In genomic region chr19:39411006-39411831, GRCh38 we compare ENCODE assay signal across 8 cellular contexts. TPM values are rescaled to one million over a fixed set of nuclear protein-coding genes. Genes with fewer than 3 reads are reported as not detected.
DNase-seq lines count a peak whose midpoint lies in the region; ATAC-seq, FAIRE-seq and TF ChIP-seq lines count a peak whose summit lies in the region.

No MANE protein-coding gene starts in this region.

- ATAC-seq in Panc1: no peak

- no TSS peak for BruUV-seq in Panc1 (replicated peaks; lab: Mats Ljungman, UMichigan)

- intact Hi-C loops in Panc1 (cut with micrococcal nuclease; ENCODE audit: unreplicated experiment): loop anchor here (1.0 to 10.0 kb wide), 4 partner anchors 14 to 436 kb away; partner anchors contain the start of gene FBXO17
- intact Hi-C loops in dorsolateral prefrontal cortex (cut with DNase I): loop anchor here in 1 of 2 donors (2.0 kb wide), 1 partner anchor 14 kb away; no protein-coding TSS in a partner anchor

- POLR2A ChIA-PET in Panc1 (lab: Charles Lee): interaction anchor here (0.5 to 2.3 kb wide), 19 partner anchors 8 to 381 kb away, joined by 3 to 41 read pairs (median 8); partner anchors contain the start of genes MED29, PAF1, RPS16 and SUPT5H

- in situ Hi-C loops in Panc1 (cut with HindIII; ENCODE audit: low pct_unique_long_range_greater_than_20kb, low sequenced_read_pairs): no loop called here

- peak overlapping the region; percentile 99 for H3K9ac ChIP-seq in mucosa of stomach (ENCODE audit: low read length)

- H3K4me1 ChIP-seq in Panc1 (ENCODE audit: control insufficient read depth, insufficient read depth, low read length) (peaks cover 58% of the 10 kb centered on the region), mucosa of stomach (ENCODE audit: control insufficient read depth, insufficient read depth, low read length) (peaks cover 28% of the 10 kb centered on the region)

- no peak for TF ChIP-seq CTCF in Panc1 (IDR thresholded peaks at IDR 0.05)
- no peak for TF ChIP-seq CTCF in dorsolateral prefrontal cortex (IDR thresholded peaks at IDR 0.05 in 54 of 56, conservative IDR thresholded peaks at IDR 0.05 in 2 of 56; ENCODE audit: low read depth in 1 of 56, partially characterized antibody in 56 of 56)

- H3K9me3 ChIP-seq in Panc1 (ENCODE audit: control insufficient read depth, insufficient read depth, low read depth, low read length): no peaks in the 10 kb centered on the region
- no peaks in the 10 kb centered on the region for H3K9me3 ChIP-seq in mucosa of stomach (ENCODE audit: control insufficient read depth, low read length)

- DNase-seq in GM12892 (ENCODE audit: insufficient read length) (no peak), Panc1 (ENCODE audit: low read depth, low spot score) (no peak), dorsolateral prefrontal cortex (no peak), NCI-H524 treated with DMSO at 0.1 percent for 48 hours (lab: John Stamatoyannopoulos, UW) (no peak), NCI-H1417 treated with DMSO at 0.1 percent for 48 hours (lab: John Stamatoyannopoulos, UW) (no peak), NCI-H1048 (lab: John Stamatoyannopoulos, UW) (no peak)
- DNase-seq in stimulated activated CD4-positive, alpha-beta T cell treated with anti-CD3 and anti-CD28 coated beads, Interleukin-4, amount 100 ng/mL, for 24 hours: no peak

- TF ChIP-seq POLR2A in GM12892 (IDR thresholded peaks at IDR 0.05; ENCODE audit: low read depth, low read length): peak; percentile 73; the same call in 1 of the 2 replicates

- H3K36me3 ChIP-seq in Panc1 (ENCODE audit: control insufficient read depth, insufficient read depth, low read length) (peaks cover 18% of the 10 kb centered on the region), mucosa of stomach (ENCODE audit: control insufficient read depth, insufficient read depth, low read length) (peaks cover 14% of the 10 kb centered on the region)

- H3K27me3 ChIP-seq in Panc1 (ENCODE audit: control insufficient read depth, insufficient read depth, low read length) (no peaks in the 10 kb centered on the region), dorsolateral prefrontal cortex (peaks cover 0 to 10% (median 0%) of the 10 kb centered on the region in 45 donors), mucosa of stomach (ENCODE audit: control insufficient read depth, insufficient read depth, low read length) (peaks cover 8% of the 10 kb centered on the region)

- FAIRE-seq in GM12892 (lab: Jason Lieb, UNC): peak; percentile 85

- peak overlapping the region; percentile 42 to 55 for H3K4me3 ChIP-seq in Panc1 (ENCODE audit: low read depth in 2 of 2, low read length in 2 of 2)
- H3K4me3 ChIP-seq in dorsolateral prefrontal cortex: peak overlapping the region in 55 of 59 donors; percentile 60 to 96 (median 83)
- H3K4me3 ChIP-seq in mucosa of stomach (ENCODE audit: low read length): peak overlapping the region; percentile 4

- peak overlapping the region; percentile 92 for H3K27ac ChIP-seq in Panc1 (ENCODE audit: low read length)
- peak overlapping the region in 58 of 59 donors; percentile 42 to 98 (median 93) for H3K27ac ChIP-seq in dorsolateral prefrontal cortex

- CTCF ChIA-PET in Panc1 (lab: Charles Lee): interaction anchor here (0.6 to 6.8 kb wide), 27 partner anchors 8 to 804 kb away, joined by 3 to 280 read pairs (median 4); partner anchors contain the start of genes EID2B, MED29, PAF1 and RPS16

RNA-seq across cellular contexts. Expression of gene PLEKHG2, which starts 1.2 kb away (rescaled TPM):
- 14.7 TPM for polyA plus RNA-seq in GM12892 (2012; ENCODE audit: missing spikeins)
- 1,988 TPM for total RNA-seq in Panc1 (2021; ENCODE audit: unreplicated experiment)
- 2,032 TPM for polyA plus RNA-seq in Panc1 (2012; ENCODE audit: insufficient read length)
- total RNA-seq in dorsolateral prefrontal cortex: 10 to 100 TPM in 50 of 120 experiments, 1 to 10 TPM in 70; 2.1 to 25.5 (median 9.2) TPM

RNA-seq across cellular contexts. Expression of gene ZFP36, which starts 4.6 kb away (rescaled TPM):
- polyA plus RNA-seq in GM12892 (2012; ENCODE audit: missing spikeins): 29.0 TPM
- 414 TPM for total RNA-seq in Panc1 (2021; ENCODE audit: unreplicated experiment)
- 369 TPM for polyA plus RNA-seq in Panc1 (2012; ENCODE audit: insufficient read length)
- total RNA-seq in dorsolateral prefrontal cortex: 100 to 1,000 TPM in 17 of 120 experiments, 10 to 100 TPM in 99, 1 to 10 TPM in 4; 7.0 to 246 (median 38.2) TPM

RNA-seq across cellular contexts. Expression of gene MED29, which starts 20.0 kb away (rescaled TPM):
- 9.6 TPM for polyA plus RNA-seq in GM12892 (2012; ENCODE audit: missing spikeins)
- total RNA-seq in Panc1 (2021; ENCODE audit: unreplicated experiment) (739 TPM), dorsolateral prefrontal cortex (10 to 100 TPM; 41.8 to 99.7 (median 69.9) TPM)
- 764 TPM for polyA plus RNA-seq in Panc1 (2012; ENCODE audit: insufficient read length)

RNA-seq across cellular contexts. Expression of gene PAF1, which starts 20.3 kb away (rescaled TPM):
- 24.4 TPM for polyA plus RNA-seq in GM12892 (2012; ENCODE audit: missing spikeins)
- total RNA-seq in Panc1 (2021; ENCODE audit: unreplicated experiment): 901 TPM
- 1,335 TPM for polyA plus RNA-seq in Panc1 (2012; ENCODE audit: insufficient read length)
- total RNA-seq in dorsolateral prefrontal cortex: 10 to 100 TPM; 33.5 to 65.7 (median 46.2) TPM

RNA-seq across cellular contexts. Expression of gene RPS16, which starts 24.5 kb away (rescaled TPM):
- polyA plus RNA-seq in GM12892 (2012; ENCODE audit: missing spikeins): 4,399 TPM
- 27,832 TPM for total RNA-seq in Panc1 (2021; ENCODE audit: unreplicated experiment)
- polyA plus RNA-seq in Panc1 (2012; ENCODE audit: insufficient read length): 38,578 TPM
- total RNA-seq in dorsolateral prefrontal cortex: 100 to 1,000 TPM; 365 to 780 (median 506) TPM

Comparison
In these comparisons a context has a peak if more than half of its experiments do, and no peak if none do; other contexts are left out.
1. H3K4me3 ChIP-seq: peak in every context shown above with its lines; median percentile 83 in dorsolateral prefrontal cortex; 48 in Panc1; 4 in mucosa of stomach.
2. RNA of gene PLEKHG2, which starts 1.2 kb away (total RNA-seq): 1,988 TPM in Panc1 (single experiment); 2.1 to 25.5 TPM in dorsolateral prefrontal cortex; every median in the first group is over 10 times any median in the second.